ENCODE assay signal across 10 cellular contexts in the genomic region with DNA sequence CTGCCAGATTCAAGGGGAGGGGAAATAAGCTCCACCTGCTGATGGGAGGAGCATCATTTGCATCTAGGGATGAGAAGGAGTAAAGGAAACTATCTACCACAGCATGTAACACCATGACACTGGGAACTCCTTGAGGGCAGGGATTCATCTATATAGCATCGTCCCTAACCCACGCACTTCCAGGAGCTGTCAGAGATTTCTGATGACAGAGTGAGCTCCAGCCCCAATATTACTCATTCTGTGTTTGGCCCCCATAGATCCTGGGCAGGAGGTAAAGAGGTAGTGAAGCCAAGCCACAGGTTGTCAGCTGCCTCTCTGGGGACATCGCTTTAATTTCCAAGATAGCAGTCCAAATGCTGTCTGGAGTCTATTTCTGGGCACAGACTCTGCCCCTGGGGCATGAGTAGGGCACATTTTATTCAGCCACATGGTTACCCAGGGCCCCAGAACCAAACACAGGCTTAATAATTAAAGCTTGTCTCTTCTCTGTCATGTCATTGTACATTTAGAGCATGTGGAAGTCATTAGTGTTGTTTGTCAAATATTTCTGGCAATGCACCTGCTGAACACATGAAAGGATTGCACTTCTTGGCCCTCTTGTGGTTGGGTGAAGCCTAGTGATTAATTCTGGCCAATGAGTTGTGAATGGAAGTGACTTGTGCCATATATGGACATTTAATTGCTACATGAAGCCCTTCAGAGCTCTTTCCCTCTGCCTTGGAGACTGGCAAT.
DNase-seq lines count a peak whose midpoint lies in the region; ATAC-seq, FAIRE-seq and TF ChIP-seq lines count a peak whose summit lies in the region.
"Had no signal": no experiment of that assay in that cellular context is flagged by ENCODE, and none has a peak within 500 bp of the region (broad histone marks: within the 10 kb centered on the region; RNA-seq: fewer than 3 reads in every experiment).

No MANE protein-coding gene starts in this region.

- H3K4me1 ChIP-seq in GM12878 (ENCODE audit: control insufficient read depth, insufficient read depth, low read length) (peaks cover 11% of the 10 kb centered on the region), vagina (no peaks in the 10 kb centered on the region)

- H2AFZ ChIP-seq in GM12878 (ENCODE audit: control insufficient read depth, low read depth, low read length) = peak overlapping the region; percentile 17; the same call in 1 of the 2 replicates

- intact Hi-C loops in GM12878 (cut with micrococcal nuclease; ENCODE audit: unreplicated experiment) (loop anchor here (1.0 to 2.0 kb wide), 2 partner anchors 20 to 124 kb away; no protein-coding TSS in a partner anchor), vagina (cut with DNase I) (no loop called here), sciatic nerve (cut with DNase I) (no loop called here)

- peaks cover 27% of the 10 kb centered on the region for H3K27me3 Mint-ChIP-seq in type B pancreatic cell

- no peaks in the 10 kb centered on the region for H4K20me1 ChIP-seq in GM12878 (ENCODE audit: control insufficient read depth, insufficient read depth)

- RAD21 ChIA-PET in GM12878 (lab: Charles Lee; ENCODE audit: unreplicated experiment) = interaction anchor here (0.9 to 3.7 kb wide), 15 partner anchors 13 to 337 kb away, joined by 3 to 32 read pairs (median 4); no protein-coding TSS in a partner anchor

- H3K36me3 ChIP-seq in GM12878 (ENCODE audit: control insufficient read depth in 2 of 2, insufficient read depth in 2 of 2, low read length in 1 of 2) (no peaks in the 10 kb centered on the region), vagina (no peaks in the 10 kb centered on the region)
- H3K36me3 ChIP-seq: neutrophil, thoracic aorta had no signal

- no peaks in the 10 kb centered on the region; the same call in 2 of the 3 replicates for H3K9me3 ChIP-seq in GM12878 (replicated peaks; ENCODE audit: control insufficient read depth, insufficient read depth, low read length)
- peaks cover 6% of the 10 kb centered on the region for H3K9me3 ChIP-seq in vagina
- H3K9me3 ChIP-seq: neutrophil, thoracic aorta had no signal

- CTCF ChIA-PET in GM12878 (lab: Yijun Ruan, JAX) = interaction anchor here (0.8 to 3.5 kb wide), 17 partner anchors 9 to 324 kb away, joined by 3 to 41 read pairs (median 4); a partner anchor contains a TSS

- 22% methylated on average over 3 of the region's 3 CpGs for WGBS in GM12878 (ENCODE audit: insufficient coverage, insufficient replicate concordance, low lambda C conversion rate, missing lambda C conversion rate)

- no peak for TF ChIP-seq RAD21 in GM12878 (IDR thresholded peaks at IDR 0.05; ENCODE audit: insufficient read depth, low read depth, low read length)

- H3K4me3 Mint-ChIP-seq in type B pancreatic cell = no peak overlapping the region

- no peak overlapping the region for H3K4me2 ChIP-seq in GM12878 (ENCODE audit: control insufficient read depth, insufficient read depth)

- no peaks in the 10 kb centered on the region for H3K36me3 Mint-ChIP-seq in type B pancreatic cell

- H3K27ac ChIP-seq in GM12878 (ENCODE audit: control insufficient read depth, insufficient read depth) (no peak overlapping the region), vagina (no peak overlapping the region)
- H3K27ac ChIP-seq: neutrophil, thoracic aorta had no signal

- DNase-seq in NCI-H2196 treated with DMSO at 0.1 percent for 48 hours (lab: John Stamatoyannopoulos, UW; ENCODE audit: unreplicated experiment) (peak; percentile 6), NCI-H2196 (lab: John Stamatoyannopoulos, UW; ENCODE audit: unreplicated experiment) (no peak), NCI-H1930 (lab: John Stamatoyannopoulos, UW) (peak; percentile 20 to 51), GM12878 (ENCODE audit: low read depth, low spot score) (peak; percentile 51), type B pancreatic cell (ENCODE audit: extremely low spot score, unreplicated experiment) (no peak), vagina (ENCODE audit: extremely low spot score in 2 of 2) (no peak), HTR-8/SVneo (ENCODE audit: insufficient read length, low spot score) (no peak), sciatic nerve (ENCODE audit: low spot score) (no peak)

- POLR2A ChIA-PET in GM12878 (lab: Charles Lee) = interaction anchor here (0.8 to 3.0 kb wide), 4 partner anchors 20 to 323 kb away, joined by 3 to 29 read pairs (median 4); no protein-coding TSS in a partner anchor

- TF ChIP-seq CTCF in GM12878 (IDR thresholded peaks at IDR 0.05 in 2 of 3, conservative IDR thresholded peaks at IDR 0.05 in 1 of 3; ENCODE audit: control insufficient read depth in 2 of 3, extremely low read depth in 1 of 3, insufficient read depth in 1 of 3, low read depth in 3 of 3, low read length in 3 of 3) (peak in 2 of 3 experiments; percentile 14 to 22; a peak in 1 of 6 replicates), type B pancreatic cell (conservative IDR thresholded peaks at IDR 0.05) (peak; percentile 44), vagina (IDR thresholded peaks at IDR 0.05) (no peak)

- SMC1A ChIA-PET in GM12878 (lab: Charles Lee; ENCODE audit: uncharacterized antibody, unreplicated experiment) = interaction anchor here (0.6 to 5.0 kb wide), 23 partner anchors 10 to 880 kb away, joined by 3 to 74 read pairs (median 3); no protein-coding TSS in a partner anchor

- no TSS peak for BruUV-seq in GM12878 (replicated peaks; lab: Mats Ljungman, UMichigan)

- TF ChIP-seq POLR2A in GM12878 (IDR thresholded peaks at IDR 0.05; ENCODE audit: low read depth, low read length) (no peak), vagina (IDR thresholded peaks at IDR 0.05) (no peak)

- in situ Hi-C loops in GM12878 (cut with MboI) = no loop called here

- ATAC-seq in GM12878 (peak; percentile 85), sciatic nerve (no peak)

- H3K9me3 Mint-ChIP-seq in type B pancreatic cell = peaks cover 3% of the 10 kb centered on the region

- H3K27ac Mint-ChIP-seq in type B pancreatic cell = no peak overlapping the region

- no peak overlapping the region for H3K4me3 ChIP-seq in GM12878
- H3K4me3 ChIP-seq in vagina = no peak overlapping the region
- H3K4me3 ChIP-seq: thoracic aorta had no signal

- FAIRE-seq in GM12878 (lab: Jason Lieb, UNC) (peak; percentile 7), HTR-8/SVneo (lab: Jason Lieb, UNC) (no peak)

- H3K27me3 ChIP-seq in GM12878 (replicated peaks in 1 of 2; ENCODE audit: control insufficient read depth in 2 of 2, insufficient read depth in 2 of 2, low read length in 1 of 2) = no peaks in the 10 kb centered on the region
- no peaks in the 10 kb centered on the region for H3K27me3 ChIP-seq in vagina

- no peaks in the 10 kb centered on the region for H3K79me2 ChIP-seq in GM12878 (ENCODE audit: control insufficient read depth, insufficient read depth, low read length)

- H3K4me1 Mint-ChIP-seq in type B pancreatic cell (ENCODE audit: unreplicated experiment) = no peaks in the 10 kb centered on the region

- no peak for TF ChIP-seq EP300 in GM12878 (IDR thresholded peaks at IDR 0.05; ENCODE audit: borderline replicate concordance in 1 of 2, control insufficient read depth in 1 of 2, low read depth in 2 of 2, low read length in 2 of 2)

- no peak overlapping the region for H3K9ac ChIP-seq in GM12878 (ENCODE audit: control insufficient read depth, insufficient read depth, low read length)

TF ChIP-seq in GM12878, 131 proteins besides CTCF, POLR2A, EP300 and RAD21 (continues in another document):
- TF ChIP-seq, protein P1, sequence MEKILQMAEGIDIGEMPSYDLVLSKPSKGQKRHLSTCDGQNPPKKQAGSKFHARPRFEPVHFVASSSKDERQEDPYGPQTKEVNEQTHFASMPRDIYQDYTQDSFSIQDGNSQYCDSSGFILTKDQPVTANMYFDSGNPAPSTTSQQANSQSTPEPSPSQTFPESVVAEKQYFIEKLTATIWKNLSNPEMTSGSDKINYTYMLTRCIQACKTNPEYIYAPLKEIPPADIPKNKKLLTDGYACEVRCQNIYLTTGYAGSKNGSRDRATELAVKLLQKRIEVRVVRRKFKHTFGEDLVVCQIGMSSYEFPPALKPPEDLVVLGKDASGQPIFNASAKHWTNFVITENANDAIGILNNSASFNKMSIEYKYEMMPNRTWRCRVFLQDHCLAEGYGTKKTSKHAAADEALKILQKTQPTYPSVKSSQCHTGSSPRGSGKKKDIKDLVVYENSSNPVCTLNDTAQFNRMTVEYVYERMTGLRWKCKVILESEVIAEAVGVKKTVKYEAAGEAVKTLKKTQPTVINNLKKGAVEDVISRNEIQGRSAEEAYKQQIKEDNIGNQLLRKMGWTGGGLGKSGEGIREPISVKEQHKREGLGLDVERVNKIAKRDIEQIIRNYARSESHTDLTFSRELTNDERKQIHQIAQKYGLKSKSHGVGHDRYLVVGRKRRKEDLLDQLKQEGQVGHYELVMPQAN (conservative IDR thresholded peaks at IDR 0.05) = no peak
- TF ChIP-seq MEF2A (IDR thresholded peaks at IDR 0.05; ENCODE audit: insufficient read depth, low read depth, low read length) (no peak), MEF2B (IDR thresholded peaks at IDR 0.05; ENCODE audit: partially characterized antibody, poor library complexity, severe bottlenecking) (peak; percentile 51), MTA2 (IDR thresholded peaks at IDR 0.05; ENCODE audit: low read depth) (peak; percentile 53), IKZF1 (conservative IDR thresholded peaks at IDR 0.05) (peak; percentile 35; the same call in 1 of the 2 replicates), BHLHE40 (IDR thresholded peaks at IDR 0.05; ENCODE audit: borderline replicate concordance in 1 of 2, low read depth in 2 of 2, low read length in 1 of 2) (peak in 1 of 2 experiments; percentile 48; a peak in 2 of 4 replicates), SRF (IDR thresholded peaks at IDR 0.05; ENCODE audit: low read depth in 2 of 2, low read length in 2 of 2) (peak; percentile 62 to 83), ASH2L (IDR thresholded peaks at IDR 0.05; ENCODE audit: borderline replicate concordance, low read depth) (no peak), SMC3 (IDR thresholded peaks at IDR 0.05; ENCODE audit: borderline replicate concordance, low read length) (peak; percentile 17; the same call in 1 of the 2 replicates), ZNF24 (IDR thresholded peaks at IDR 0.05) (no peak), FOS (IDR thresholded peaks at IDR 0.05; ENCODE audit: borderline replicate concordance, extremely low read depth, insufficient read length) (no peak)
- TF ChIP-seq, protein P2, sequence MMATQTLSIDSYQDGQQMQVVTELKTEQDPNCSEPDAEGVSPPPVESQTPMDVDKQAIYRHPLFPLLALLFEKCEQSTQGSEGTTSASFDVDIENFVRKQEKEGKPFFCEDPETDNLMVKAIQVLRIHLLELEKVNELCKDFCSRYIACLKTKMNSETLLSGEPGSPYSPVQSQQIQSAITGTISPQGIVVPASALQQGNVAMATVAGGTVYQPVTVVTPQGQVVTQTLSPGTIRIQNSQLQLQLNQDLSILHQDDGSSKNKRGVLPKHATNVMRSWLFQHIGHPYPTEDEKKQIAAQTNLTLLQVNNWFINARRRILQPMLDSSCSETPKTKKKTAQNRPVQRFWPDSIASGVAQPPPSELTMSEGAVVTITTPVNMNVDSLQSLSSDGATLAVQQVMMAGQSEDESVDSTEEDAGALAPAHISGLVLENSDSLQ (IDR thresholded peaks at IDR 0.05) = peak; percentile 24; the same call in 1 of the 2 replicates

Comparison
In these comparisons a context has a peak if more than half of its experiments do, and no peak if none do; other contexts are left out.
1. DNase-seq: peak in NCI-H2196 treated with DMSO at 0.1 percent for 48 hours (single experiment), NCI-H1930 (2 of 2) and GM12878 (single experiment); none in NCI-H2196 (single experiment), type B pancreatic cell (single experiment), vagina (0 of 2), HTR-8/SVneo (single experiment) and sciatic nerve (single experiment).
2. CTCF ChIP-seq: peak in GM12878 (2 of 3) and type B pancreatic cell (single experiment); none in vagina (0 of 3).